ENCODE assay signal across 23 cellular contexts in genomic region chr1:245052258-245052657, GRCh38.
DNase-seq lines count a peak whose midpoint lies in the region; ATAC-seq and TF ChIP-seq lines count a peak whose summit lies in the region.
"Had no signal": no experiment of that assay in that cellular context is flagged by ENCODE, and none has a peak within 500 bp of the region (broad histone marks: within the 10 kb centered on the region; RNA-seq: fewer than 3 reads in every experiment).

No MANE protein-coding gene starts in this region.

- no peak overlapping the region for H3K14ac ChIP-seq in neuronal stem cell (ENCODE audit: low read length)

- H2BK5ac ChIP-seq in neuronal stem cell (ENCODE audit: low read length) = no peak overlapping the region

- no peak overlapping the region for H2BK12ac ChIP-seq in neuronal stem cell (ENCODE audit: low read length)

- TF ChIP-seq POLR2A in NB4 (IDR thresholded peaks at IDR 0.05; ENCODE audit: extremely low read depth, insufficient read length) = no peak

- H3K36me3 Mint-ChIP-seq in activated CD4-positive, alpha-beta T cell treated with anti-CD3 and anti-CD28 coated beads for 36 hours (ENCODE audit: low read depth) = no peaks in the 10 kb centered on the region
- H3K36me3 Mint-ChIP-seq in central memory CD8-positive, alpha-beta T cell (ENCODE audit: insufficient read depth) = peaks cover 2% of the 10 kb centered on the region
- H3K36me3 Mint-ChIP-seq: activated CD8-positive, alpha-beta memory T cell treated with anti-CD3 and anti-CD28 coated beads, Interleukin-2, amount 10 ng/mL, durations not matched to agents 7 days and 5 days had no signal

- no peak for DNase-seq in activated CD4-positive, alpha-beta T cell treated with anti-CD3 and anti-CD28 coated beads for 36 hours
- DNase-seq in activated CD4-positive, alpha-beta T cell treated with anti-CD3 and anti-CD28 coated beads for 4 hours = no peak
- DNase-seq in NB4 (ENCODE audit: low read depth) (peak; percentile 61), neuronal stem cell (ENCODE audit: low spot score) (no peak), RKO (ENCODE audit: low spot score) (no peak), DMS 273 treated with DMSO at 0.1 percent for 48 hours (lab: John Stamatoyannopoulos, UW) (no peak)
- DNase-seq in central memory CD8-positive, alpha-beta T cell (ENCODE audit: low spot score in 2 of 2) = no peak
- DNase-seq: activated CD8-positive, alpha-beta memory T cell treated with anti-CD3 and anti-CD28 coated beads, Interleukin-2, amount 10 ng/mL, durations not matched to agents 7 days and 5 days; Caco-2; effector memory CD4-positive, alpha-beta T cell; esophagus squamous epithelium; GM23248; kidney; NCI-H1417 treated with DMSO at 0.1 percent for 48 hours; NCI-H510A treated with DMSO at 0.1 percent for 48 hours; stimulated activated naive CD4-positive, alpha-beta T cell treated with Interleukin-2 at 50 U/mL for 16 hours; T-helper 9 cell; thyroid gland had no signal

- H3K4ac ChIP-seq in neuronal stem cell (ENCODE audit: low read length) = no peak overlapping the region

- H2BK15ac ChIP-seq in neuronal stem cell (ENCODE audit: low read length) = no peak overlapping the region

- no peak overlapping the region for H3K9ac ChIP-seq in neuronal stem cell (ENCODE audit: low read depth, low read length, poor library complexity)
- H3K9ac ChIP-seq: GM23248 had no signal

- H3K4me2 ChIP-seq in neuronal stem cell (ENCODE audit: insufficient read depth, low read length, poor library complexity, severe bottlenecking) = no peak overlapping the region

- H3K27ac ChIP-seq in neuronal stem cell (replicated peaks; ENCODE audit: low read length) = no peak overlapping the region
- H3K27ac ChIP-seq: esophagus squamous epithelium, GM23248, RWPE1, thyroid gland had no signal

- H3K27me3 Mint-ChIP-seq in activated CD4-positive, alpha-beta T cell treated with anti-CD3 and anti-CD28 coated beads for 36 hours = peaks cover 3% of the 10 kb centered on the region
- H3K27me3 Mint-ChIP-seq in central memory CD8-positive, alpha-beta T cell = peaks cover 38% of the 10 kb centered on the region

- WGBS in neuronal stem cell (ENCODE audit: extremely low coverage in 2 of 2, insufficient read length in 2 of 2, insufficient replicate concordance in 1 of 2), 2 donors = no CpG with 5 or more reads among the region's 10 CpGs

- no peak overlapping the region for H4K8ac ChIP-seq in neuronal stem cell (ENCODE audit: low read depth, low read length)

- no peak for TF ChIP-seq CTCF in NB4 (IDR thresholded peaks at IDR 0.05; ENCODE audit: low read depth, low read length)

- H2BK120ac ChIP-seq in neuronal stem cell (ENCODE audit: low read depth, low read length) = no peak overlapping the region

- no peaks in the 10 kb centered on the region for H3K79me1 ChIP-seq in neuronal stem cell (ENCODE audit: low read depth, low read length)

- peaks cover 0 to 4% of the 10 kb centered on the region in 2 donors for H3K9me3 ChIP-seq in neuronal stem cell (replicated peaks in 1 of 2; ENCODE audit: control insufficient read depth in 2 of 2, insufficient read depth in 1 of 2, low read depth in 1 of 2, low read length in 2 of 2)
- H3K9me3 ChIP-seq: Caco-2, esophagus squamous epithelium, thyroid gland had no signal

- no peaks in the 10 kb centered on the region for H3K9me3 Mint-ChIP-seq in activated CD4-positive, alpha-beta T cell treated with anti-CD3 and anti-CD28 coated beads for 36 hours (ENCODE audit: low read depth)
- no peaks in the 10 kb centered on the region for H3K9me3 Mint-ChIP-seq in central memory CD8-positive, alpha-beta T cell
- H3K9me3 Mint-ChIP-seq: activated T-helper 2 cell treated with anti-CD3 and anti-CD28 coated beads, Interferon-gamma antibody, Interleukin-2, Interleukin-4, amounts not matched to agents 10 μg/mL and 5 μg/mL and 100 μg/mL, durations not matched to agents 14 hours and 24 hours and 36 hours had no signal

- H3K27ac Mint-ChIP-seq in activated CD4-positive, alpha-beta T cell treated with anti-CD3 and anti-CD28 coated beads for 36 hours = peak overlapping the region; percentile 59
- H3K27ac Mint-ChIP-seq in central memory CD8-positive, alpha-beta T cell (ENCODE audit: low read depth) = no peak overlapping the region
- H3K27ac Mint-ChIP-seq: activated CD8-positive, alpha-beta memory T cell treated with anti-CD3 and anti-CD28 coated beads, Interleukin-2, amount 10 ng/mL, durations not matched to agents 7 days and 5 days; activated T-helper 2 cell treated with anti-CD3 and anti-CD28 coated beads, Interferon-gamma antibody, Interleukin-2, Interleukin-4, amounts not matched to agents 10 μg/mL and 5 μg/mL and 100 μg/mL, durations not matched to agents 14 hours and 24 hours and 36 hours had no signal

- H3K4me3 ChIP-seq in NB4 (ENCODE audit: low read depth, low read length) (peak overlapping the region; percentile 68), neuronal stem cell (ENCODE audit: low read length in 2 of 2) (peak overlapping the region in 1 of 2 donors; percentile 63)
- H3K4me3 ChIP-seq: esophagus squamous epithelium, GM23248, thyroid gland had no signal

- H3K18ac ChIP-seq in neuronal stem cell (ENCODE audit: low read length) = peak overlapping the region; percentile 7

- peaks cover 0 to 2% of the 10 kb centered on the region in 2 donors for H3K4me1 ChIP-seq in neuronal stem cell (ENCODE audit: control insufficient read depth in 2 of 2, insufficient read depth in 1 of 2, low read depth in 1 of 2, low read length in 2 of 2)
- H3K4me1 ChIP-seq: Caco-2, esophagus squamous epithelium, thyroid gland had no signal

- H2AK5ac ChIP-seq in neuronal stem cell (ENCODE audit: low read depth, low read length) = peak overlapping the region; percentile 53

- H2AFZ ChIP-seq in neuronal stem cell (ENCODE audit: low read length) = no peak overlapping the region
- H2AFZ ChIP-seq: GM23248 had no signal

- CTCF ChIA-PET in activated CD4-positive, alpha-beta T cell treated with anti-CD3 and anti-CD28 coated beads for 36 hours (lab: Charles Lee) = interaction anchor here (0.6 to 3.1 kb wide), 5 partner anchors 10 to 951 kb away, joined by 3 to 24 read pairs (median 3); no protein-coding TSS in a partner anchor

- H3K23ac ChIP-seq in neuronal stem cell (ENCODE audit: low read depth, low read length, poor library complexity) = no peak overlapping the region

- no peak for ATAC-seq in activated CD4-positive, alpha-beta T cell treated with anti-CD3 and anti-CD28 coated beads for 36 hours
- ATAC-seq in central memory CD8-positive, alpha-beta T cell (replicated peaks; ENCODE audit: extremely low read depth, poor library complexity, severe bottlenecking) = no peak
- no peak for ATAC-seq in GM19395 (IDR thresholded peaks at IDR 0.05; ENCODE audit: unreplicated experiment)
- ATAC-seq: activated CD4-positive, CD25-positive, alpha-beta regulatory T cell treated with anti-CD3 and anti-CD28 coated beads, Interleukin-2, amount 50 U/mL, for 24 hours; activated CD8-positive, alpha-beta memory T cell treated with anti-CD3 and anti-CD28 coated beads, Interleukin-2, amount 10 ng/mL, durations not matched to agents 7 days and 5 days; SK-N-SH treated with all-trans-retinoic acid at 6 μM for 48 hours had no signal

- no peaks in the 10 kb centered on the region for H3K27me3 ChIP-seq in neuronal stem cell (ENCODE audit: control insufficient read depth in 3 of 3, insufficient read depth in 3 of 3, low read depth in 1 of 3, low read length in 3 of 3)
- H3K27me3 ChIP-seq: esophagus squamous epithelium, thyroid gland had no signal

- H4K91ac ChIP-seq in neuronal stem cell (ENCODE audit: low read depth, low read length, poor library complexity) = no peak overlapping the region

- POLR2A ChIA-PET in activated CD4-positive, alpha-beta T cell treated with anti-CD3 and anti-CD28 coated beads for 36 hours (lab: Charles Lee) = no interaction called here

- H3K4me3 Mint-ChIP-seq in activated CD4-positive, alpha-beta T cell treated with anti-CD3 and anti-CD28 coated beads for 36 hours = peak overlapping the region; percentile 26
- peak overlapping the region; percentile 8 for H3K4me3 Mint-ChIP-seq in central memory CD8-positive, alpha-beta T cell

- H3K36me3 ChIP-seq in neuronal stem cell (replicated peaks in 1 of 2; ENCODE audit: control insufficient read depth in 2 of 2, insufficient read depth in 2 of 2, low read length in 2 of 2) = peaks cover 0 to 4% of the 10 kb centered on the region in 2 donors
- H3K36me3 ChIP-seq: esophagus squamous epithelium, thyroid gland had no signal

- H3K4me1 Mint-ChIP-seq in activated CD4-positive, alpha-beta T cell treated with anti-CD3 and anti-CD28 coated beads for 36 hours = peaks cover 12% of the 10 kb centered on the region
- peaks cover 18% of the 10 kb centered on the region for H3K4me1 Mint-ChIP-seq in central memory CD8-positive, alpha-beta T cell

- intact Hi-C loops in activated CD4-positive, alpha-beta T cell treated with anti-CD3 and anti-CD28 coated beads for 36 hours (cut with DNase I, micrococcal nuclease) = no loop called here
